ENCODE assay signal across 8 cellular contexts in genomic region chr7:92075455-92076158, GRCh38. TPM values are rescaled to one million over a fixed set of nuclear protein-coding genes. Genes with fewer than 3 reads are reported as not detected.
DNase-seq lines count a peak whose midpoint lies in the region; ATAC-seq and TF ChIP-seq lines count a peak whose summit lies in the region.

No MANE protein-coding gene starts in this region.

- intact Hi-C loops in activated CD8-positive, alpha-beta T cell treated with anti-CD3 and anti-CD28 coated beads for 36 hours (cut with micrococcal nuclease): no loop called here
- intact Hi-C loops in mucosa of descending colon (cut with DNase I, micrococcal nuclease) (no loop called here), lower leg skin (cut with DNase I; ENCODE audit: low total_unique reads) (no loop called here)

- peaks cover 24% of the 10 kb centered on the region for H3K36me3 Mint-ChIP-seq in activated CD8-positive, alpha-beta T cell treated with anti-CD3 and anti-CD28 coated beads for 36 hours (ENCODE audit: low read depth)
- H3K36me3 Mint-ChIP-seq in activated CD8-positive, alpha-beta T cell treated with anti-CD3 and anti-CD28 coated beads, Interleukin-2, amount 10 ng/mL, durations not matched to agents 7 days and 5 days (ENCODE audit: low read depth): peaks cover 26% of the 10 kb centered on the region
- peaks cover 42% of the 10 kb centered on the region for H3K36me3 Mint-ChIP-seq in effector memory CD8-positive, alpha-beta T cell (ENCODE audit: insufficient read depth)

- no peaks in the 10 kb centered on the region for H3K9me3 ChIP-seq in mucosa of descending colon

- CTCF ChIA-PET in activated CD8-positive, alpha-beta T cell treated with anti-CD3 and anti-CD28 coated beads for 36 hours (lab: Charles Lee): interaction anchor here (1.1 kb wide), 1 partner anchor 372 kb away, joined by 3 read pairs; the partner anchor contains the start of gene GATAD1
- CTCF ChIA-PET in activated CD8-positive, alpha-beta T cell treated with anti-CD3 and anti-CD28 coated beads, Interleukin-2, amount 10 ng/mL, durations not matched to agents 7 days and 5 days (lab: Charles Lee): no interaction called here

- H3K27ac Mint-ChIP-seq in activated CD8-positive, alpha-beta T cell treated with anti-CD3 and anti-CD28 coated beads for 36 hours: no peak overlapping the region
- no peak overlapping the region for H3K27ac Mint-ChIP-seq in activated CD8-positive, alpha-beta T cell treated with anti-CD3 and anti-CD28 coated beads, Interleukin-2, amount 10 ng/mL, durations not matched to agents 7 days and 5 days
- H3K27ac Mint-ChIP-seq in effector memory CD8-positive, alpha-beta T cell: no peak overlapping the region

- DNase-seq in activated CD8-positive, alpha-beta T cell treated with anti-CD3 and anti-CD28 coated beads for 36 hours: no peak
- no peak for DNase-seq in activated CD8-positive, alpha-beta T cell treated with anti-CD3 and anti-CD28 coated beads, Interleukin-2, amount 10 ng/mL, durations not matched to agents 7 days and 5 days
- DNase-seq in mucosa of descending colon: no peak
- DNase-seq in amniotic stem cell (lab: John Stamatoyannopoulos, UW): no peak
- DNase-seq in lower leg skin (ENCODE audit: low spot score in 2 of 2): no peak
- DNase-seq in effector memory CD8-positive, alpha-beta T cell: no peak

- POLR2A ChIA-PET in activated CD8-positive, alpha-beta T cell treated with anti-CD3 and anti-CD28 coated beads for 36 hours (lab: Charles Lee): interaction anchor here (1.0 kb wide), 1 partner anchor 77 kb away, joined by 3 read pairs; no protein-coding TSS in a partner anchor
- POLR2A ChIA-PET in activated CD8-positive, alpha-beta T cell treated with anti-CD3 and anti-CD28 coated beads, Interleukin-2, amount 10 ng/mL, durations not matched to agents 7 days and 5 days (lab: Charles Lee): no interaction called here

- H3K4me3 Mint-ChIP-seq in activated CD8-positive, alpha-beta T cell treated with anti-CD3 and anti-CD28 coated beads for 36 hours: no peak overlapping the region
- H3K4me3 Mint-ChIP-seq in activated CD8-positive, alpha-beta T cell treated with anti-CD3 and anti-CD28 coated beads, Interleukin-2, amount 10 ng/mL, durations not matched to agents 7 days and 5 days: no peak overlapping the region
- H3K4me3 Mint-ChIP-seq in effector memory CD8-positive, alpha-beta T cell: no peak overlapping the region

- TF ChIP-seq CTCF in activated CD8-positive, alpha-beta T cell treated with anti-CD3 and anti-CD28 coated beads for 36 hours (IDR thresholded peaks at IDR 0.05): no peak
- TF ChIP-seq CTCF in mucosa of descending colon (IDR thresholded peaks at IDR 0.05): no peak
- TF ChIP-seq CTCF in lower leg skin (IDR thresholded peaks at IDR 0.05): no peak

- H3K4me3 ChIP-seq in mucosa of descending colon: no peak overlapping the region
- H3K4me3 ChIP-seq in lower leg skin (ENCODE audit: low read depth, poor library complexity, severe bottlenecking): no peak overlapping the region

- H3K4me1 ChIP-seq in mucosa of descending colon (ENCODE audit: low read depth): peaks cover 5% of the 10 kb centered on the region

- TF ChIP-seq POLR2A in lower leg skin (IDR thresholded peaks at IDR 0.05): no peak

- H3K27me3 Mint-ChIP-seq in activated CD8-positive, alpha-beta T cell treated with anti-CD3 and anti-CD28 coated beads for 36 hours: no peaks in the 10 kb centered on the region
- H3K27me3 Mint-ChIP-seq in activated CD8-positive, alpha-beta T cell treated with anti-CD3 and anti-CD28 coated beads, Interleukin-2, amount 10 ng/mL, durations not matched to agents 7 days and 5 days (ENCODE audit: low read depth): no peaks in the 10 kb centered on the region
- H3K27me3 Mint-ChIP-seq in effector memory CD8-positive, alpha-beta T cell: no peaks in the 10 kb centered on the region

- no peaks in the 10 kb centered on the region for H3K9me3 Mint-ChIP-seq in activated CD8-positive, alpha-beta T cell treated with anti-CD3 and anti-CD28 coated beads for 36 hours
- no peaks in the 10 kb centered on the region for H3K9me3 Mint-ChIP-seq in activated CD8-positive, alpha-beta T cell treated with anti-CD3 and anti-CD28 coated beads, Interleukin-2, amount 10 ng/mL, durations not matched to agents 7 days and 5 days (ENCODE audit: insufficient read depth)
- no peaks in the 10 kb centered on the region for H3K9me3 Mint-ChIP-seq in effector memory CD8-positive, alpha-beta T cell

- WGBS in lower leg skin, 2 donors: 89 to 90% methylated on average over 4 of the region's 4 CpGs

- H3K4me1 Mint-ChIP-seq in activated CD8-positive, alpha-beta T cell treated with anti-CD3 and anti-CD28 coated beads for 36 hours (ENCODE audit: low read depth): peaks cover 5% of the 10 kb centered on the region
- H3K4me1 Mint-ChIP-seq in activated CD8-positive, alpha-beta T cell treated with anti-CD3 and anti-CD28 coated beads, Interleukin-2, amount 10 ng/mL, durations not matched to agents 7 days and 5 days (ENCODE audit: low read depth): peaks cover 6% of the 10 kb centered on the region
- H3K4me1 Mint-ChIP-seq in effector memory CD8-positive, alpha-beta T cell (ENCODE audit: low read depth in 2 of 2): peaks cover 0 to 3% of the 10 kb centered on the region in 2 donors

- ATAC-seq in activated CD8-positive, alpha-beta T cell treated with anti-CD3 and anti-CD28 coated beads for 36 hours: peak; percentile 83
- no peak for ATAC-seq in activated CD8-positive, alpha-beta T cell treated with anti-CD3 and anti-CD28 coated beads, Interleukin-2, amount 10 ng/mL, durations not matched to agents 7 days and 5 days
- ATAC-seq in GM21576 (IDR thresholded peaks at IDR 0.05; ENCODE audit: unreplicated experiment) (peak; percentile 96), HG03432 (IDR thresholded peaks at IDR 0.05; ENCODE audit: unreplicated experiment) (peak; percentile 99), mucosa of descending colon (peak; percentile 46)
- ATAC-seq in effector memory CD8-positive, alpha-beta T cell (replicated peaks): no peak

- H3K36me3 ChIP-seq in mucosa of descending colon (ENCODE audit: low read depth): peaks cover 8% of the 10 kb centered on the region

RNA-seq across cellular contexts. Expression of gene CYP51A1, which starts 58.7 kb away (rescaled TPM):
- 10 to 100 TPM; 54.8 to 57.2 TPM for total RNA-seq in activated CD8-positive, alpha-beta T cell treated with anti-CD3 and anti-CD28 coated beads for 36 hours
- total RNA-seq in activated CD8-positive, alpha-beta T cell treated with anti-CD3 and anti-CD28 coated beads, Interleukin-2, amount 10 ng/mL, durations not matched to agents 7 days and 5 days: 10 to 100 TPM; 36.2 to 36.4 TPM
- 100 to 1,000 TPM in 2 of 3 donors, 10 to 100 TPM in 1; 73.2 to 181 (median 133) TPM for total RNA-seq in mucosa of descending colon
- total RNA-seq in lower leg skin: 10 to 100 TPM; 34.4 to 62.4 (median 52.3) TPM

Comparison
In these comparisons a context has a peak if more than half of its experiments do, and no peak if none do; other contexts are left out.
1. ATAC-seq: peak in activated CD8-positive, alpha-beta T cell treated with anti-CD3 and anti-CD28 coated beads for 36 hours (single experiment), GM21576 (single experiment), HG03432 (single experiment) and mucosa of descending colon (single experiment); none in activated CD8-positive, alpha-beta T cell treated with anti-CD3 and anti-CD28 coated beads, Interleukin-2, amount 10 ng/mL, durations not matched to agents 7 days and 5 days (single experiment) and effector memory CD8-positive, alpha-beta T cell (single experiment).